ENCODE assay signal across 16 cellular contexts in the genomic region with DNA sequence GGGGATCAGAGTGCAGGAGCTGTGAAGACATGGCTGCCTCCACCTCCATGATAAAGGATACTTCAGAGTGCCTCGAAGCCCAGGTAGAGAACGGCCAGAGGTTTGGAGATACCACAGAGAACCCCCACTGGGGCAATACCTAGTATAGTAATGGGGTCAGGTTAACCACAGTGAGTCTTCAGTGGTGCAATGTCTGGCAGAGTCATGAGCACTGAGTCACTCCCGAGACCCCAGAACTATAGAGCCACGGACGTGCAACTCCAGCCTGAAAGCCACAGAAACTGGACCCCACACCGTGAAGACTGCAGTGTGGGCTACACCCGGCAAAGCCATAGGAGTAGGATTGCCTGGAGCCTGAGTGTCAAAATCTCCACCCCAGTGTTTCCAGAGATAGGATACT.
DNase-seq lines count a peak whose midpoint lies in the region; ATAC-seq and TF ChIP-seq lines count a peak whose summit lies in the region.
"Had no signal": no experiment of that assay in that cellular context is flagged by ENCODE, and none has a peak within 500 bp of the region (broad histone marks: within the 10 kb centered on the region; RNA-seq: fewer than 3 reads in every experiment).

No MANE protein-coding gene starts in this region.

- no peak overlapping the region for H3K56ac ChIP-seq in mesendoderm (ENCODE audit: low read length)

- H4K8ac ChIP-seq in mesendoderm (ENCODE audit: low read depth, low read length) = no peak overlapping the region

- in situ Hi-C loops in astrocyte of the cerebellum (cut with HindIII; ENCODE audit: low sequenced_read_pairs) = no loop called here

- no peak overlapping the region for H3K4me3 ChIP-seq in astrocyte of the cerebellum (ENCODE audit: low read depth, low read length)
- H3K4me3 ChIP-seq in mesendoderm (ENCODE audit: low read length) = no peak overlapping the region
- H3K4me3 ChIP-seq: A549 had no signal

- no peak overlapping the region for H3K9ac ChIP-seq in mesendoderm (ENCODE audit: low read length)

- H3K4me3 Mint-ChIP-seq in stimulated activated naive CD8-positive, alpha-beta T cell treated with anti-CD3 and anti-CD28 coated beads, Interleukin-15, amount 100 ng/mL, for 72 hours = no peak overlapping the region
- H3K4me3 Mint-ChIP-seq: CD4-positive, alpha-beta T cell; H9 had no signal

- H3K4me1 ChIP-seq in mesendoderm (ENCODE audit: control insufficient read depth, low read depth, low read length) = no peaks in the 10 kb centered on the region
- H3K4me1 ChIP-seq: A549, Caco-2 had no signal

- H3K23ac ChIP-seq in mesendoderm (ENCODE audit: low read length) = no peak overlapping the region

- H3K27ac Mint-ChIP-seq in stimulated activated naive CD8-positive, alpha-beta T cell treated with anti-CD3 and anti-CD28 coated beads, Interleukin-15, amount 100 ng/mL, for 72 hours = no peak overlapping the region
- H3K27ac Mint-ChIP-seq: CD4-positive, alpha-beta T cell; H9 had no signal

- no peaks in the 10 kb centered on the region for H3K79me2 ChIP-seq in mesendoderm (ENCODE audit: control insufficient read depth, insufficient read depth, low read length)

- no peaks in the 10 kb centered on the region for H3K4me1 Mint-ChIP-seq in stimulated activated naive CD8-positive, alpha-beta T cell treated with anti-CD3 and anti-CD28 coated beads, Interleukin-15, amount 100 ng/mL, for 72 hours

- H3K79me1 ChIP-seq in mesendoderm (ENCODE audit: low read length) = no peaks in the 10 kb centered on the region

- no peaks in the 10 kb centered on the region for H3K27me3 Mint-ChIP-seq in stimulated activated naive CD8-positive, alpha-beta T cell treated with anti-CD3 and anti-CD28 coated beads, Interleukin-15, amount 100 ng/mL, for 72 hours
- H3K27me3 Mint-ChIP-seq: CD4-positive, alpha-beta T cell had no signal

- DNase-seq in stimulated activated naive CD8-positive, alpha-beta T cell treated with anti-CD3 and anti-CD28 coated beads, Interleukin-15, Interleukin-2, amounts not matched to agents 100 U/mL and 50 U/mL, for 24 hours = no peak
- DNase-seq in stimulated activated naive CD8-positive, alpha-beta T cell treated with anti-CD3 and anti-CD28 coated beads, Interleukin-15, amount 100 ng/mL, for 72 hours = no peak
- DNase-seq in astrocyte of the cerebellum (ENCODE audit: low read depth) (peak; percentile 44), mesendoderm (peak; percentile 5), H4 (ENCODE audit: low spot score) (no peak), putamen (ENCODE audit: low spot score) (no peak)
- DNase-seq: AML-193; Caco-2; CD4-positive, alpha-beta T cell; GDM1; GOT3; H9 had no signal

- H3K4ac ChIP-seq in mesendoderm (ENCODE audit: low read depth, low read length) = no peak overlapping the region

- no peak overlapping the region for H2BK5ac ChIP-seq in mesendoderm (ENCODE audit: low read length)

- H2AK5ac ChIP-seq in mesendoderm (ENCODE audit: low read length) = no peak overlapping the region

- ATAC-seq in stimulated activated naive CD8-positive, alpha-beta T cell treated with anti-CD3 and anti-CD28 coated beads, Interleukin-15, Interleukin-2, amounts not matched to agents 100 U/mL and 50 U/mL, for 24 hours = peak; percentile 43
- no peak for ATAC-seq in stimulated activated naive CD8-positive, alpha-beta T cell treated with anti-CD3 and anti-CD28 coated beads, Interleukin-15, amount 100 ng/mL, for 72 hours
- ATAC-seq in HG02840 (IDR thresholded peaks at IDR 0.05; ENCODE audit: low FRiP score, unreplicated experiment) = no peak
- ATAC-seq: A549 had no signal

- no peak for TF ChIP-seq CTCF in astrocyte of the cerebellum (IDR thresholded peaks at IDR 0.05; ENCODE audit: low read depth, low read length, missing control alignments)

- H2BK120ac ChIP-seq in mesendoderm (ENCODE audit: low read depth, low read length) = no peak overlapping the region

- no peaks in the 10 kb centered on the region for H3K36me3 ChIP-seq in mesendoderm (ENCODE audit: control insufficient read depth, insufficient read depth, low read length)

- no peak overlapping the region for H2BK15ac ChIP-seq in mesendoderm (replicated peaks; ENCODE audit: low read depth)

- WGBS in mesendoderm (ENCODE audit: extremely low coverage, insufficient coverage, low lambda C conversion rate) = no CpG with 5 or more reads among the region's 7 CpGs

- no peak overlapping the region for H3K27ac ChIP-seq in mesendoderm (ENCODE audit: low read depth, low read length)
- H3K27ac ChIP-seq: 22Rv1, A549, C4-2B had no signal

- H4K5ac ChIP-seq in mesendoderm (ENCODE audit: low read length) = no peak overlapping the region

- H3K9me3 Mint-ChIP-seq in stimulated activated naive CD8-positive, alpha-beta T cell treated with anti-CD3 and anti-CD28 coated beads, Interleukin-15, amount 100 ng/mL, for 72 hours = no peaks in the 10 kb centered on the region
- H3K9me3 Mint-ChIP-seq: CD4-positive, alpha-beta T cell had no signal

- H3K27me3 ChIP-seq in mesendoderm (ENCODE audit: insufficient read depth, low read length, poor library complexity) = no peaks in the 10 kb centered on the region

- no peak overlapping the region for H3K4me2 ChIP-seq in mesendoderm (ENCODE audit: low read length)
- H3K4me2 ChIP-seq: A549 had no signal

- no peak overlapping the region for H3K18ac ChIP-seq in mesendoderm (ENCODE audit: low read length)

Comparison
In these comparisons a context has a peak if more than half of its experiments do, and no peak if none do; other contexts are left out.
1. DNase-seq: peak in astrocyte of the cerebellum (single experiment) and mesendoderm (single experiment); none in stimulated activated naive CD8-positive, alpha-beta T cell treated with anti-CD3 and anti-CD28 coated beads, Interleukin-15, Interleukin-2, amounts not matched to agents 100 U/mL and 50 U/mL, for 24 hours (single experiment), stimulated activated naive CD8-positive, alpha-beta T cell treated with anti-CD3 and anti-CD28 coated beads, Interleukin-15, amount 100 ng/mL, for 72 hours (0 of 2), H4 (single experiment) and putamen (single experiment).